13 cellular contexts compared by ENCODE assay signal in genomic region chr1:184535191-184535970, GRCh38.
DNase-seq lines count a peak whose midpoint lies in the region; ATAC-seq and TF ChIP-seq lines count a peak whose summit lies in the region.
"Had no signal": no experiment of that assay in that cellular context is flagged by ENCODE, and none has a peak within 500 bp of the region (broad histone marks: within the 10 kb centered on the region; RNA-seq: fewer than 3 reads in every experiment).

No MANE protein-coding gene starts in this region.

- no peak overlapping the region for H4K8ac ChIP-seq in mesenchymal stem cell (ENCODE audit: low read length)

- peaks cover 5% of the 10 kb centered on the region for H3K79me1 ChIP-seq in mesenchymal stem cell (replicated peaks; ENCODE audit: low read length, poor library complexity, severe bottlenecking)

- H3K9me3 ChIP-seq in OCI-LY3 (ENCODE audit: insufficient read depth, low read length): peaks cover 8% of the 10 kb centered on the region; the same call in 1 of the 2 replicates
- no peaks in the 10 kb centered on the region for H3K9me3 ChIP-seq in fibroblast of lung (ENCODE audit: control insufficient read depth, insufficient read depth, low read depth, low read length)
- peaks cover 11% of the 10 kb centered on the region for H3K9me3 ChIP-seq in mesenchymal stem cell (ENCODE audit: control insufficient read depth, low read length)
- H3K9me3 ChIP-seq in subcutaneous abdominal adipose tissue (ENCODE audit: control insufficient read depth in 5 of 5, low read length in 5 of 5): peaks cover 0 to 8% (median 7%) of the 10 kb centered on the region in 5 donors
- peaks cover 0 to 4% (median 0%) of the 10 kb centered on the region in 3 experiments for H3K9me3 ChIP-seq in naive thymus-derived CD4-positive, alpha-beta T cell (ENCODE audit: control insufficient read depth in 2 of 3, low read length in 3 of 3)
- no peaks in the 10 kb centered on the region for H3K9me3 ChIP-seq in colonic mucosa

- no peak overlapping the region for H2AK5ac ChIP-seq in mesenchymal stem cell (ENCODE audit: low read length, severe bottlenecking)

- H3K4me1 ChIP-seq in OCI-LY3 (ENCODE audit: low read length) (peaks cover 38% of the 10 kb centered on the region), fibroblast of lung (ENCODE audit: control insufficient read depth, extremely low read depth, insufficient read depth, low read length) (peaks cover 5% of the 10 kb centered on the region), mesenchymal stem cell (ENCODE audit: control insufficient read depth, insufficient read depth, low read depth, low read length) (no peaks in the 10 kb centered on the region), subcutaneous abdominal adipose tissue (ENCODE audit: control insufficient read depth in 5 of 5, insufficient read depth in 5 of 5, low read length in 5 of 5) (peaks cover 0 to 28% (median 5%) of the 10 kb centered on the region in 5 donors), colonic mucosa (no peaks in the 10 kb centered on the region)
- H3K4me1 ChIP-seq in naive thymus-derived CD4-positive, alpha-beta T cell (ENCODE audit: control insufficient read depth in 2 of 2, insufficient read depth in 2 of 2, low read length in 2 of 2): no peaks in the 10 kb centered on the region

- TF ChIP-seq CTCF in OCI-LY3 (IDR thresholded peaks at IDR 0.05; ENCODE audit: low read depth, low read length): no peak
- TF ChIP-seq CTCF in fibroblast of lung (conservative IDR thresholded peaks at IDR 0.05 in 1 of 2, IDR thresholded peaks at IDR 0.05 in 1 of 2; ENCODE audit: low read depth in 1 of 2, low read length in 2 of 2): no peak
- TF ChIP-seq CTCF in colonic mucosa (IDR thresholded peaks at IDR 0.05): no peak

- H3K9ac ChIP-seq in OCI-LY3 (ENCODE audit: low read length): no peak overlapping the region
- H3K9ac ChIP-seq in fibroblast of lung (ENCODE audit: insufficient read depth, low read length): peak overlapping the region; percentile 13
- H3K9ac ChIP-seq in mesenchymal stem cell (ENCODE audit: low read length): peak overlapping the region; percentile 63
- H3K9ac ChIP-seq in subcutaneous abdominal adipose tissue (ENCODE audit: low read length in 5 of 5): peak overlapping the region in 1 of 5 donors; percentile 2
- H3K9ac ChIP-seq in colonic mucosa (ENCODE audit: low read depth in 2 of 2, low read length in 2 of 2): no peak overlapping the region

- no peak overlapping the region for H2AFZ ChIP-seq in OCI-LY3 (ENCODE audit: low read depth, low read length)
- peak overlapping the region; percentile 21 for H2AFZ ChIP-seq in fibroblast of lung (ENCODE audit: low read length)
- H2AFZ ChIP-seq in mesenchymal stem cell (ENCODE audit: low read depth, low read length): no peak overlapping the region

- no peak overlapping the region for H3K14ac ChIP-seq in mesenchymal stem cell (ENCODE audit: low read length in 2 of 2)

- peaks cover 1 to 44% (median 8%) of the 10 kb centered on the region in 11 donors for H3K9me3 Mint-ChIP-seq in naive thymus-derived CD4-positive, alpha-beta T cell

- DNase-seq in fibroblast of lung (ENCODE audit: low read depth in 2 of 2) (peak; percentile 8 to 95), mesenchymal stem cell (peak; percentile 86), NOMO-1 treated with dmso at 0.1 percent for 144 hours (lab: John Stamatoyannopoulos, UW; ENCODE audit: unreplicated experiment) (no peak), colonic mucosa (no peak), NCI-H146 treated with DMSO at 0.1 percent for 48 hours (lab: John Stamatoyannopoulos, UW; ENCODE audit: unreplicated experiment) (no peak)
- no peak for DNase-seq in naive thymus-derived CD4-positive, alpha-beta T cell
- DNase-seq: activated CD4-positive, alpha-beta T cell treated with anti-CD3 and anti-CD28 coated beads, Interleukin-2, amount 10 ng/mL, durations not matched to agents 7 days and 5 days; activated naive CD4-positive, alpha-beta T cell treated with Interleukin-2 at 50 U/mL for 16 hours; NCI-H187; T-helper 1 cell had no signal

- H3K79me2 ChIP-seq in OCI-LY3 (ENCODE audit: low read length) (no peaks in the 10 kb centered on the region), fibroblast of lung (ENCODE audit: control insufficient read depth, insufficient read depth, low read length) (no peaks in the 10 kb centered on the region)

- intact Hi-C loops in naive thymus-derived CD4-positive, alpha-beta T cell (cut with micrococcal nuclease): no loop called here
- intact Hi-C loops in colonic mucosa (cut with DNase I): no loop called here

- no peak overlapping the region for H2BK12ac ChIP-seq in mesenchymal stem cell (ENCODE audit: low read length in 2 of 2)

- H3K23ac ChIP-seq in mesenchymal stem cell (ENCODE audit: low read length in 2 of 2): no peak overlapping the region

- H4K91ac ChIP-seq in mesenchymal stem cell (ENCODE audit: low read length): no peak overlapping the region

- POLR2A ChIA-PET in naive thymus-derived CD4-positive, alpha-beta T cell (lab: Charles Lee): no interaction called here

- peak overlapping the region; percentile 45 for H3K4me3 ChIP-seq in OCI-LY3 (ENCODE audit: low read length)
- no peak overlapping the region for H3K4me3 ChIP-seq in fibroblast of lung (replicated peaks in 1 of 4; ENCODE audit: control extremely low read depth in 1 of 4, insufficient read depth in 1 of 4, low read depth in 3 of 4, low read length in 4 of 4)
- H3K4me3 ChIP-seq in mesenchymal stem cell (ENCODE audit: insufficient read depth in 1 of 2, low read depth in 1 of 2, low read length in 2 of 2): no peak overlapping the region
- no peak overlapping the region for H3K4me3 ChIP-seq in subcutaneous abdominal adipose tissue (ENCODE audit: low read depth in 1 of 5, low read length in 5 of 5)
- no peak overlapping the region for H3K4me3 ChIP-seq in naive thymus-derived CD4-positive, alpha-beta T cell (ENCODE audit: low read length)
- H3K4me3 ChIP-seq in colonic mucosa: no peak overlapping the region

- peak overlapping the region; percentile 69 for H3K4me2 ChIP-seq in OCI-LY3 (ENCODE audit: low read length)
- H3K4me2 ChIP-seq in fibroblast of lung (ENCODE audit: extremely low read depth, insufficient read depth, low read length): peak overlapping the region; percentile 68
- H3K4me2 ChIP-seq in mesenchymal stem cell (ENCODE audit: low read length, poor library complexity, severe bottlenecking): no peak overlapping the region

- H3K36me3 Mint-ChIP-seq in naive thymus-derived CD4-positive, alpha-beta T cell: peaks cover 0 to 4% (median 0%) of the 10 kb centered on the region in 5 donors

- H2BK120ac ChIP-seq in mesenchymal stem cell (ENCODE audit: low read depth, low read length): no peak overlapping the region

- no peaks in the 10 kb centered on the region for H4K20me1 ChIP-seq in OCI-LY3 (ENCODE audit: insufficient read depth, low read length)
- no peaks in the 10 kb centered on the region for H4K20me1 ChIP-seq in fibroblast of lung (ENCODE audit: control insufficient read depth, extremely low read depth, insufficient read depth, low read length)

- no peak overlapping the region for H2BK5ac ChIP-seq in mesenchymal stem cell (ENCODE audit: low read depth, low read length, poor library complexity, severe bottlenecking)

- H3K27me3 ChIP-seq in OCI-LY3 (ENCODE audit: low read depth, low read length) (no peaks in the 10 kb centered on the region), fibroblast of lung (ENCODE audit: control insufficient read depth, insufficient read depth, low read length) (no peaks in the 10 kb centered on the region), mesenchymal stem cell (ENCODE audit: control insufficient read depth in 1 of 2, insufficient read depth in 1 of 2, low read length in 2 of 2) (no peaks in the 10 kb centered on the region), subcutaneous abdominal adipose tissue (ENCODE audit: control insufficient read depth in 5 of 5, insufficient read depth in 4 of 5, low read length in 5 of 5) (no peaks in the 10 kb centered on the region), colonic mucosa (no peaks in the 10 kb centered on the region)
- H3K27me3 ChIP-seq in naive thymus-derived CD4-positive, alpha-beta T cell (ENCODE audit: control insufficient read depth in 2 of 2, insufficient read depth in 2 of 2, low read length in 2 of 2): no peaks in the 10 kb centered on the region

- H3K4me3 Mint-ChIP-seq in naive thymus-derived CD4-positive, alpha-beta T cell: no peak overlapping the region
- H3K4me3 Mint-ChIP-seq: activated CD4-positive, alpha-beta T cell treated with anti-CD3 and anti-CD28 coated beads, Interleukin-2, amount 10 ng/mL, durations not matched to agents 7 days and 5 days had no signal

- no peak overlapping the region for H3K18ac ChIP-seq in mesenchymal stem cell (ENCODE audit: low read depth in 1 of 2, low read length in 2 of 2)

- WGBS in mesenchymal stem cell: 75% methylated on average over 3 of the region's 5 CpGs

- CTCF ChIA-PET in naive thymus-derived CD4-positive, alpha-beta T cell (lab: Charles Lee): no interaction called here

- no peak overlapping the region for H3K27ac Mint-ChIP-seq in naive thymus-derived CD4-positive, alpha-beta T cell
- H3K27ac Mint-ChIP-seq: activated CD4-positive, alpha-beta T cell treated with anti-CD3 and anti-CD28 coated beads, Interleukin-2, amount 10 ng/mL, durations not matched to agents 7 days and 5 days; progenitor cell of endocrine pancreas had no signal

- ATAC-seq in naive thymus-derived CD4-positive, alpha-beta T cell: no peak

- no peak overlapping the region for H3K27ac ChIP-seq in OCI-LY3 (ENCODE audit: low read length)
- H3K27ac ChIP-seq in fibroblast of lung (ENCODE audit: insufficient read depth, low read length): peak overlapping the region; percentile 71
- H3K27ac ChIP-seq in mesenchymal stem cell (ENCODE audit: low read length, poor library complexity, severe bottlenecking): no peak overlapping the region
- peak overlapping the region; percentile 12 for H3K27ac ChIP-seq in subcutaneous abdominal adipose tissue (ENCODE audit: low read depth, low read length)
- no peak overlapping the region for H3K27ac ChIP-seq in naive thymus-derived CD4-positive, alpha-beta T cell (ENCODE audit: low read depth, low read length)
- H3K27ac ChIP-seq in colonic mucosa: no peak overlapping the region

- peaks cover 6 to 22% (median 15%) of the 10 kb centered on the region in 5 donors for H3K27me3 Mint-ChIP-seq in naive thymus-derived CD4-positive, alpha-beta T cell
- H3K27me3 Mint-ChIP-seq: progenitor cell of endocrine pancreas had no signal

- peaks cover 0 to 8% (median 0%) of the 10 kb centered on the region in 7 donors for H3K4me1 Mint-ChIP-seq in naive thymus-derived CD4-positive, alpha-beta T cell
- H3K4me1 Mint-ChIP-seq: activated CD4-positive, alpha-beta T cell treated with anti-CD3 and anti-CD28 coated beads, Interleukin-2, amount 10 ng/mL, durations not matched to agents 7 days and 5 days had no signal

- H3K36me3 ChIP-seq in OCI-LY3 (replicated peaks; ENCODE audit: low read depth, low read length) (peaks cover 4% of the 10 kb centered on the region), fibroblast of lung (ENCODE audit: control insufficient read depth, insufficient read depth, low read length) (no peaks in the 10 kb centered on the region), mesenchymal stem cell (ENCODE audit: control insufficient read depth in 1 of 2, insufficient read depth in 2 of 2, low read depth in 1 of 2, low read length in 2 of 2) (no peaks in the 10 kb centered on the region), subcutaneous abdominal adipose tissue (ENCODE audit: control insufficient read depth in 5 of 5, insufficient read depth in 5 of 5, low read length in 5 of 5) (peaks cover 0 to 3% (median 0%) of the 10 kb centered on the region in 5 donors), colonic mucosa (no peaks in the 10 kb centered on the region)
- H3K36me3 ChIP-seq in naive thymus-derived CD4-positive, alpha-beta T cell (ENCODE audit: control insufficient read depth in 2 of 3, insufficient read depth in 3 of 3, low read length in 3 of 3): no peaks in the 10 kb centered on the region

- H2BK15ac ChIP-seq in mesenchymal stem cell (ENCODE audit: low read depth, poor library complexity, severe bottlenecking): no peak overlapping the region

- H3K4ac ChIP-seq in mesenchymal stem cell (ENCODE audit: low read depth in 1 of 2, low read length in 2 of 2): no peak overlapping the region

Comparison
In these comparisons a context has a peak if more than half of its experiments do, and no peak if none do; other contexts are left out.
1. H3K27ac ChIP-seq: peak in fibroblast of lung (single experiment) and subcutaneous abdominal adipose tissue (single experiment); none in OCI-LY3 (single experiment), mesenchymal stem cell (single experiment), naive thymus-derived CD4-positive, alpha-beta T cell (single experiment) and colonic mucosa (single experiment).
2. H3K9ac ChIP-seq: peak in fibroblast of lung (single experiment) and mesenchymal stem cell (single experiment); none in OCI-LY3 (single experiment) and colonic mucosa (0 of 2).
3. DNase-seq: peak in fibroblast of lung (2 of 2) and mesenchymal stem cell (single experiment); none in NOMO-1 treated with dmso at 0.1 percent for 144 hours (single experiment), naive thymus-derived CD4-positive, alpha-beta T cell (0 of 9), colonic mucosa (single experiment) and NCI-H146 treated with DMSO at 0.1 percent for 48 hours (single experiment).